Comparison of ENCODE assay signal across 15 cellular contexts in genomic region chr9:136116360-136117098, GRCh38. TPM values are rescaled to one million over a fixed set of nuclear protein-coding genes. Genes with fewer than 3 reads are reported as not detected.
DNase-seq lines count a peak whose midpoint lies in the region; ATAC-seq, FAIRE-seq and TF ChIP-seq lines count a peak whose summit lies in the region.
"Had no signal": no experiment of that assay in that cellular context is flagged by ENCODE, and none has a peak within 500 bp of the region (broad histone marks: within the 10 kb centered on the region; RNA-seq: fewer than 3 reads in every experiment).

No MANE protein-coding gene starts in this region.

- no peak overlapping the region for H3K27ac ChIP-seq in astrocyte (ENCODE audit: low read depth, low read length)

- H3K36me3 ChIP-seq in astrocyte (ENCODE audit: insufficient read depth, low read length): no peaks in the 10 kb centered on the region

- H3K27ac Mint-ChIP-seq in T-helper 2 cell treated with Interferon-gamma antibody and Interleukin-4, amounts not matched to agents 5 μg/mL and 100 μg/mL, for 36 hours: no peak overlapping the region
- H3K27ac Mint-ChIP-seq in IgD-negative memory B cell (peak overlapping the region in 1 of 3 donors; percentile 45), astrocyte (ENCODE audit: unreplicated experiment) (peak overlapping the region; percentile 34), neural crest cell (ENCODE audit: unreplicated experiment) (no peak overlapping the region)
- H3K27ac Mint-ChIP-seq: T-helper 1 cell treated with Interleukin-12 subunit alpha and Interleukin-12 subunit beta and Interleukin-4 antibody, amounts not matched to agents 30 μg/mL and 1 μg/mL, for 36 hours had no signal

- no peak for ATAC-seq in GM19023 (IDR thresholded peaks at IDR 0.05; ENCODE audit: unreplicated experiment)
- ATAC-seq: gastroesophageal sphincter, PC-3 had no signal

- H3K4me1 Mint-ChIP-seq in T-helper 2 cell treated with Interferon-gamma antibody and Interleukin-4, amounts not matched to agents 5 μg/mL and 100 μg/mL, for 36 hours (ENCODE audit: low read depth): peaks cover 13% of the 10 kb centered on the region
- H3K4me1 Mint-ChIP-seq in IgD-negative memory B cell (peaks cover 0 to 9% (median 3%) of the 10 kb centered on the region in 3 donors), astrocyte (ENCODE audit: low read depth, unreplicated experiment) (peaks cover 3% of the 10 kb centered on the region), neural crest cell (no peaks in the 10 kb centered on the region)

- no peak overlapping the region for H3K9ac ChIP-seq in astrocyte (ENCODE audit: low read length)

- peaks cover 17% of the 10 kb centered on the region for H3K36me3 Mint-ChIP-seq in T-helper 2 cell treated with Interferon-gamma antibody and Interleukin-4, amounts not matched to agents 5 μg/mL and 100 μg/mL, for 36 hours (ENCODE audit: low read depth)
- H3K36me3 Mint-ChIP-seq in IgD-negative memory B cell (peaks cover 2% of the 10 kb centered on the region), astrocyte (ENCODE audit: low read depth, unreplicated experiment) (peaks cover 5% of the 10 kb centered on the region), neural crest cell (ENCODE audit: low read depth) (no peaks in the 10 kb centered on the region)

- peaks cover 44% of the 10 kb centered on the region for H3K79me2 ChIP-seq in astrocyte (ENCODE audit: insufficient read depth, low read length)

- H3K4me3 Mint-ChIP-seq in T-helper 2 cell treated with Interferon-gamma antibody and Interleukin-4, amounts not matched to agents 5 μg/mL and 100 μg/mL, for 36 hours: peak overlapping the region; percentile 27
- peak overlapping the region in 3 of 4 donors; percentile 25 to 55 (median 47) for H3K4me3 Mint-ChIP-seq in IgD-negative memory B cell
- no peak overlapping the region for H3K4me3 Mint-ChIP-seq in astrocyte (ENCODE audit: unreplicated experiment)
- H3K4me3 Mint-ChIP-seq in neural crest cell: peak overlapping the region; percentile 70

- FAIRE-seq in astrocyte (lab: Jason Lieb, UNC): no peak
- FAIRE-seq: A204.1 had no signal

- TF ChIP-seq CTCF in astrocyte (IDR thresholded peaks at IDR 0.05; ENCODE audit: insufficient read depth, low read depth, low read length) (no peak), neural crest cell (conservative IDR thresholded peaks at IDR 0.05) (no peak)

- H3K9me3 Mint-ChIP-seq in T-helper 2 cell treated with Interferon-gamma antibody and Interleukin-4, amounts not matched to agents 5 μg/mL and 100 μg/mL, for 36 hours: no peaks in the 10 kb centered on the region
- no peaks in the 10 kb centered on the region for H3K9me3 Mint-ChIP-seq in IgD-negative memory B cell
- H3K9me3 Mint-ChIP-seq in astrocyte (ENCODE audit: unreplicated experiment): no peaks in the 10 kb centered on the region
- H3K9me3 Mint-ChIP-seq in neural crest cell: no peaks in the 10 kb centered on the region
- H3K9me3 Mint-ChIP-seq: T-helper 1 cell treated with Interleukin-12 subunit alpha and Interleukin-12 subunit beta and Interleukin-4 antibody, amounts not matched to agents 30 μg/mL and 1 μg/mL, for 36 hours had no signal

- peaks cover 24% of the 10 kb centered on the region for H4K20me1 ChIP-seq in astrocyte (ENCODE audit: insufficient read depth, low read length)

- no peak overlapping the region for H3K4me2 ChIP-seq in astrocyte (ENCODE audit: low read length)

- no peak for DNase-seq in T-helper 2 cell treated with Interferon-gamma antibody and Interleukin-4, amounts not matched to agents 5 μg/mL and 100 μg/mL, for 36 hours (ENCODE audit: low spot score)
- DNase-seq in T-helper 2 cell: no peak
- no peak for DNase-seq in astrocyte (ENCODE audit: low read depth)
- no peak for DNase-seq in neural crest cell (ENCODE audit: low read depth, low spot score)
- DNase-seq in NCI-H1105 (lab: John Stamatoyannopoulos, UW): no peak
- no peak for DNase-seq in D341Med (ENCODE audit: low spot score)
- DNase-seq: effector CD8-positive, alpha-beta T cell; MM.1S; NCI-H2171; PC-3 had no signal

- no peak overlapping the region for H2AFZ ChIP-seq in astrocyte (ENCODE audit: low read depth, low read length)

- no peaks in the 10 kb centered on the region for H3K9me3 ChIP-seq in astrocyte (ENCODE audit: insufficient read depth, low read depth, low read length)
- H3K9me3 ChIP-seq: gastroesophageal sphincter had no signal

- H3K27me3 ChIP-seq in astrocyte (ENCODE audit: insufficient read depth, low read length): no peaks in the 10 kb centered on the region
- H3K27me3 ChIP-seq: gastroesophageal sphincter had no signal

- H3K27me3 Mint-ChIP-seq in T-helper 2 cell treated with Interferon-gamma antibody and Interleukin-4, amounts not matched to agents 5 μg/mL and 100 μg/mL, for 36 hours (ENCODE audit: low read depth): no peaks in the 10 kb centered on the region
- no peaks in the 10 kb centered on the region for H3K27me3 Mint-ChIP-seq in IgD-negative memory B cell
- no peaks in the 10 kb centered on the region for H3K27me3 Mint-ChIP-seq in astrocyte (ENCODE audit: low read depth, unreplicated experiment)
- H3K27me3 Mint-ChIP-seq in neural crest cell (ENCODE audit: low read depth): peaks cover under 1% of the 10 kb centered on the region

- H3K4me1 ChIP-seq in astrocyte (ENCODE audit: insufficient read depth, low read length): peaks cover 13% of the 10 kb centered on the region

- no peak overlapping the region for H3K4me3 ChIP-seq in astrocyte (ENCODE audit: insufficient read depth, low read depth, low read length)

RNA-seq across cellular contexts. Expression of gene TMEM250, which starts 2.1 kb away (rescaled TPM):
- polyA plus RNA-seq in IgD-negative memory B cell: 30.3 TPM
- total RNA-seq in astrocyte (29.8 and 30.3 TPM in 2 replicates), neural crest cell (37.4 and 39.0 TPM in 2 replicates)

RNA-seq across cellular contexts. Expression of gene NACC2, which starts 21.4 kb away (rescaled TPM):
- 0.78 TPM for polyA plus RNA-seq in IgD-negative memory B cell
- total RNA-seq in astrocyte (31.3 and 34.0 TPM in 2 replicates), neural crest cell (8.1 and 8.6 TPM in 2 replicates)
